ENCODE assay signal across 2 cellular contexts in the genomic region with DNA sequence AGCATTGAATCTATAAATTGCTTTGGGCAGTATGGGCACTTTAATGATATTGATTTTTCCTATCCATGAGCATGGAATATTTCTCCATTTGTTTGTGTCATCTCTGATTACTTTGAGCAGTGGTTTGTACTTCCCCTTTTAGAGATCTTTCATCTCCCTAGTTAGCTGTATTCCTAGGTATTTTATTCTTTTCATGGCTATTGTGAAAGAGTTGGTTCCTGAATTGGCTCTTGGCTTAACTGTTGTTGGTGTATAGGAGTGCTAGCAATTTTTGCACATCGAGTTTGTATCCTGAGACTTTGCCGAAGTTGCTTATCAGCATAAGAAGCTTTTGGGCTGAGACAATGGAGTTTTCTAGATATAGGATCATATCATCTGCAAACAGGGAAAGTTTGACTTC. TPM values are rescaled to one million over a fixed set of nuclear protein-coding genes. Genes with fewer than 3 reads are reported as not detected.
"Had no signal": no experiment of that assay in that cellular context is flagged by ENCODE, and none has a peak within 500 bp of the region (broad histone marks: within the 10 kb centered on the region; RNA-seq: fewer than 3 reads in every experiment).

No MANE protein-coding gene starts in this region.

RNA-seq across cellular contexts. Expression of a gene that starts 50.2 kb away (rescaled TPM):
- total RNA-seq: gastrocnemius medialis; naive thymus-derived CD8-positive, alpha-beta T cell had no signal
- polyA plus RNA-seq: naive thymus-derived CD8-positive, alpha-beta T cell had no signal
